ENCODE assay signal across 20 cellular contexts in genomic region chr10:17888189-17888588, GRCh38.
"Had no signal": no experiment of that assay in that cellular context is flagged by ENCODE, and none has a peak within 500 bp of the region (broad histone marks: within the 10 kb centered on the region; RNA-seq: fewer than 3 reads in every experiment).

No MANE protein-coding gene starts in this region.

- DNase-seq: islet precursor cell; left ventricle myocardium inferior; mesendoderm; naive B cell; natural killer cell; nephron progenitor cell; occipital lobe; psoas muscle; right lobe of liver; stimulated activated CD4-positive, alpha-beta T cell treated with anti-CD3 and anti-CD28 coated beads, Interleukin-12 subunit alpha, Interleukin-12 subunit beta, amount 100 ng/mL, for 4 hours; stimulated activated CD4-positive, alpha-beta T cell treated with anti-CD3 and anti-CD28 coated beads, Interleukin-15, amount 100 ng/mL, for 24 hours; stimulated activated CD4-positive, alpha-beta T cell treated with anti-CD3 and anti-CD28 coated beads, Interleukin-2, amount 100 ng/mL, for 24 hours; stimulated activated CD4-positive, alpha-beta T cell treated with anti-CD3 and anti-CD28 coated beads, Interleukin-4, amount 100 ng/mL, for 1 hour; stimulated activated naive CD4-positive, alpha-beta T cell; tibial artery; trophoblast cell; upper lobe of right lung had no signal

- H3K4me1 Mint-ChIP-seq: naive B cell, natural killer cell, neural progenitor cell had no signal

- H3K27ac Mint-ChIP-seq: mesothelial cell of epicardium; natural killer cell; nephron progenitor cell; neural progenitor cell; stimulated activated naive CD8-positive, alpha-beta T cell treated with anti-CD3 and anti-CD28 coated beads, Interleukin-15, Interleukin-2, amounts not matched to agents 100 ng/mL and 50 ng/mL, for 24 hours had no signal

- H3K27me3 Mint-ChIP-seq: naive B cell; stimulated activated naive CD8-positive, alpha-beta T cell treated with anti-CD3 and anti-CD28 coated beads, Interleukin-15, Interleukin-2, amounts not matched to agents 100 ng/mL and 50 ng/mL, for 24 hours had no signal

- H3K36me3 Mint-ChIP-seq: mesothelial cell of epicardium, naive B cell, natural killer cell, neural progenitor cell had no signal

- ATAC-seq: natural killer cell, psoas muscle, right lobe of liver, upper lobe of right lung had no signal

- H3K4me3 Mint-ChIP-seq: mesothelial cell of epicardium; naive B cell; natural killer cell; nephron progenitor cell; neural progenitor cell; stimulated activated naive CD8-positive, alpha-beta T cell treated with anti-CD3 and anti-CD28 coated beads, Interleukin-15, Interleukin-2, amounts not matched to agents 100 ng/mL and 50 ng/mL, for 24 hours had no signal

- H3K9me3 Mint-ChIP-seq: natural killer cell; nephron progenitor cell; stimulated activated naive CD8-positive, alpha-beta T cell treated with anti-CD3 and anti-CD28 coated beads, Interleukin-15, Interleukin-2, amounts not matched to agents 100 ng/mL and 50 ng/mL, for 24 hours had no signal
